3 cellular contexts compared by ENCODE assay signal in the genomic region with DNA sequence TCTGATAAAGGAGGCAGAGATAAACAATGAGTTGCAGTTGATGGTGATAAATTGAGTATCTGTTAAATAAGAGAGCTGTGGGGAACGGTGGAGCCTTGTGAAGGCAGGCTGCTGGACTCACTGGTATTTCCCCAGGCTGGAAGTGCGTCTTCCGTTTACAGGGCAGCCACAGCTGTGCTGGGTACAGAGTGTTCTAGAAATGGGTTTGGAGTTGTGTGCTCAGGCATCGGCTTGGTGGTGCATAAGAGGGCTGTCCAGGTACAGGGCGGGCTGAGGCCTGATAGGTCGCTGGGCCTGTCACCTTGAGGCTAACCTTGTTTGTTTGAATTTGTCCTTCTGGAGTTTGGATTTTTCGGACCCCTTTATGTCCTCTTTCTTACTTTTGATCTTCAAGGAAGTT.
TF ChIP-seq lines count a peak whose summit lies in the region.

No MANE protein-coding gene starts in this region.

TF ChIP-seq in HEK293T, 16 proteins besides CTCF, POLR2A, EP300 and RAD21:
- TF ChIP-seq SUZ12 (IDR thresholded peaks at IDR 0.05) (no peak), BHLHE40 (IDR thresholded peaks at IDR 0.05; ENCODE audit: borderline replicate concordance) (no peak)
- TF ChIP-seq, protein P1, sequence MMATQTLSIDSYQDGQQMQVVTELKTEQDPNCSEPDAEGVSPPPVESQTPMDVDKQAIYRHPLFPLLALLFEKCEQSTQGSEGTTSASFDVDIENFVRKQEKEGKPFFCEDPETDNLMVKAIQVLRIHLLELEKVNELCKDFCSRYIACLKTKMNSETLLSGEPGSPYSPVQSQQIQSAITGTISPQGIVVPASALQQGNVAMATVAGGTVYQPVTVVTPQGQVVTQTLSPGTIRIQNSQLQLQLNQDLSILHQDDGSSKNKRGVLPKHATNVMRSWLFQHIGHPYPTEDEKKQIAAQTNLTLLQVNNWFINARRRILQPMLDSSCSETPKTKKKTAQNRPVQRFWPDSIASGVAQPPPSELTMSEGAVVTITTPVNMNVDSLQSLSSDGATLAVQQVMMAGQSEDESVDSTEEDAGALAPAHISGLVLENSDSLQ (IDR thresholded peaks at IDR 0.05) = peak; percentile 72

TF ChIP-seq in K562, 482 proteins besides CTCF, POLR2A, EP300 and RAD21:
- TF ChIP-seq, protein P2, sequence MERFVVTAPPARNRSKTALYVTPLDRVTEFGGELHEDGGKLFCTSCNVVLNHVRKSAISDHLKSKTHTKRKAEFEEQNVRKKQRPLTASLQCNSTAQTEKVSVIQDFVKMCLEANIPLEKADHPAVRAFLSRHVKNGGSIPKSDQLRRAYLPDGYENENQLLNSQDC (CRISPR knock-in tag; IDR thresholded peaks at IDR 0.05) = no peak
- TF ChIP-seq MEIS2 (IDR thresholded peaks at IDR 0.05; ENCODE audit: partially characterized antibody) (peak; percentile 22), ESRRA (IDR thresholded peaks at IDR 0.05; ENCODE audit: borderline replicate concordance, low read depth) (0 out of 2 replicates have a peak, but pooled peaks have one; percentile 16)
- TF ChIP-seq, protein P1 (IDR thresholded peaks at IDR 0.05) = peak; percentile 82

TF ChIP-seq in liver, 16 proteins besides CTCF, POLR2A, EP300 and RAD21:
- TF ChIP-seq, protein P3, sequence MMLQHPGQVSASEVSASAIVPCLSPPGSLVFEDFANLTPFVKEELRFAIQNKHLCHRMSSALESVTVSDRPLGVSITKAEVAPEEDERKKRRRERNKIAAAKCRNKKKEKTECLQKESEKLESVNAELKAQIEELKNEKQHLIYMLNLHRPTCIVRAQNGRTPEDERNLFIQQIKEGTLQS (IDR thresholded peaks at IDR 0.05) = no peak
- peak; percentile 54 for TF ChIP-seq SP1 (IDR thresholded peaks at IDR 0.05)
TF ChIP-seq in liver: peak in this region for 1.
